Comparison of ENCODE assay signal across 27 cellular contexts in genomic region chr22:47551438-47551788, GRCh38.
"Had no signal": no experiment of that assay in that cellular context is flagged by ENCODE, and none has a peak within 500 bp of the region (broad histone marks: within the 10 kb centered on the region; RNA-seq: fewer than 3 reads in every experiment).

No MANE protein-coding gene starts in this region.

- H3K36me3 Mint-ChIP-seq: natural killer cell; stimulated activated effector memory CD8-positive, alpha-beta T cell treated with anti-CD3 and anti-CD28 coated beads, Interleukin-12 subunit alpha, Interleukin-12 subunit beta, amount 100 ng/mL, for 72 hours had no signal

- ATAC-seq: foreskin keratinocyte; gastroesophageal sphincter; heart left ventricle; left colon; left ventricle myocardium superior; natural killer cell; right cardiac atrium; stimulated activated effector memory CD8-positive, alpha-beta T cell treated with anti-CD3 and anti-CD28 coated beads, Interleukin-12 subunit alpha, Interleukin-12 subunit beta, amount 100 ng/mL, for 72 hours had no signal

- H3K9me3 ChIP-seq: esophagus muscularis mucosa, gastroesophageal sphincter, heart left ventricle, lower lobe of right lung, prostate gland, sigmoid colon, testis, tibial artery, upper lobe of left lung had no signal

- H3K4me1 ChIP-seq: esophagus muscularis mucosa, foreskin keratinocyte, gastroesophageal sphincter, heart left ventricle, lower lobe of right lung, parathyroid adenoma, prostate gland, sigmoid colon, testis, tibial artery, upper lobe of left lung had no signal

- H3K36me3 ChIP-seq: esophagus muscularis mucosa, gastroesophageal sphincter, heart left ventricle, lower lobe of right lung, prostate gland, sigmoid colon, tibial artery, upper lobe of left lung had no signal

- H3K9me3 Mint-ChIP-seq: natural killer cell; stimulated activated effector memory CD8-positive, alpha-beta T cell treated with anti-CD3 and anti-CD28 coated beads, Interleukin-12 subunit alpha, Interleukin-12 subunit beta, amount 100 ng/mL, for 72 hours had no signal

- H3K4me3 ChIP-seq: dorsolateral prefrontal cortex, esophagus muscularis mucosa, gastroesophageal sphincter, heart left ventricle, lower lobe of right lung, prostate gland, sigmoid colon, testis, tibial artery, upper lobe of left lung had no signal

- DNase-seq: cerebellar nuclear complex; effector CD8-positive, alpha-beta T cell; endodermal cell; foreskin keratinocyte; heart left ventricle; hippocampal formation; kidney glomerular epithelial cell; left colon; left ventricle myocardium superior; lower lobe of right lung; natural killer cell; occipital lobe; right cardiac atrium; sigmoid colon; stimulated activated CD4-positive, alpha-beta T cell treated with anti-CD3 and anti-CD28 coated beads, Interleukin-2, amount 100 ng/mL, for 24 hours; stimulated activated CD4-positive, alpha-beta T cell treated with anti-CD3 and anti-CD28 coated beads, Interleukin-4, amount 100 ng/mL, for 24 hours; stimulated activated naive CD4-positive, alpha-beta T cell treated with Interleukin-2 at 50 U/mL for 16 hours; substantia nigra; testis; upper lobe of left lung had no signal

- H3K27me3 ChIP-seq: foreskin keratinocyte, sigmoid colon, testis, upper lobe of left lung had no signal

- H3K4me3 Mint-ChIP-seq: endodermal cell; natural killer cell; stimulated activated effector memory CD8-positive, alpha-beta T cell treated with anti-CD3 and anti-CD28 coated beads, Interleukin-12 subunit alpha, Interleukin-12 subunit beta, amount 100 ng/mL, for 72 hours had no signal

- H3K27ac ChIP-seq: dorsolateral prefrontal cortex, esophagus muscularis mucosa, foreskin keratinocyte, gastroesophageal sphincter, heart left ventricle, lower lobe of right lung, parathyroid adenoma, prostate gland, sigmoid colon, testis, tibial artery, upper lobe of left lung had no signal

- H3K4me1 Mint-ChIP-seq: endodermal cell; natural killer cell; stimulated activated effector memory CD8-positive, alpha-beta T cell treated with anti-CD3 and anti-CD28 coated beads, Interleukin-12 subunit alpha, Interleukin-12 subunit beta, amount 100 ng/mL, for 72 hours had no signal

- H3K27ac Mint-ChIP-seq: endodermal cell; natural killer cell; stimulated activated effector memory CD8-positive, alpha-beta T cell treated with anti-CD3 and anti-CD28 coated beads, Interleukin-12 subunit alpha, Interleukin-12 subunit beta, amount 100 ng/mL, for 72 hours had no signal
